In genomic region chr11:17839973-17840611, GRCh38 we compare ENCODE assay signal across 19 cellular contexts.
DNase-seq lines count a peak whose midpoint lies in the region; ATAC-seq and TF ChIP-seq lines count a peak whose summit lies in the region.
"Had no signal": no experiment of that assay in that cellular context is flagged by ENCODE, and none has a peak within 500 bp of the region (broad histone marks: within the 10 kb centered on the region; RNA-seq: fewer than 3 reads in every experiment).

No MANE protein-coding gene starts in this region.

- H3K36me3 Mint-ChIP-seq in nephron progenitor cell (ENCODE audit: low read depth): no peaks in the 10 kb centered on the region
- H3K36me3 Mint-ChIP-seq in activated naive CD4-positive, alpha-beta T cell treated with anti-CD3 and anti-CD28 coated beads, Interleukin-2, amount 50 U/mL, for 72 hours: no peaks in the 10 kb centered on the region

- H3K9me2 ChIP-seq in MM.1S (replicated peaks; ENCODE audit: insufficient read depth, low read length): no peaks in the 10 kb centered on the region

- H3K18ac ChIP-seq in mesendoderm (ENCODE audit: low read length): no peak overlapping the region

- H4K5ac ChIP-seq in mesendoderm (ENCODE audit: low read length): no peak overlapping the region

- peaks cover 9% of the 10 kb centered on the region for H3K27me3 Mint-ChIP-seq in nephron progenitor cell (ENCODE audit: low read depth, poor library complexity)
- H3K27me3 Mint-ChIP-seq: activated naive CD8-positive, alpha-beta T cell treated with anti-CD3 and anti-CD28 coated beads for 36 hours; B cell; memory B cell had no signal

- H4K8ac ChIP-seq in mesendoderm (ENCODE audit: low read depth, low read length): no peak overlapping the region

- no peak overlapping the region for H2AK5ac ChIP-seq in mesendoderm (ENCODE audit: low read length)

- no peak overlapping the region for H2BK5ac ChIP-seq in mesendoderm (ENCODE audit: low read length)

- H3K27ac Mint-ChIP-seq in nephron progenitor cell: no peak overlapping the region
- H3K27ac Mint-ChIP-seq in activated naive CD4-positive, alpha-beta T cell treated with anti-CD3 and anti-CD28 coated beads, Interleukin-2, amount 50 U/mL, for 72 hours: no peak overlapping the region
- H3K27ac Mint-ChIP-seq: activated naive CD8-positive, alpha-beta T cell treated with anti-CD3 and anti-CD28 coated beads for 36 hours; B cell; memory B cell had no signal

- WGBS in mesendoderm (ENCODE audit: extremely low coverage, insufficient coverage, low lambda C conversion rate): no CpG with 5 or more reads among the region's 5 CpGs

- no peaks in the 10 kb centered on the region for H3F3A ChIP-seq in MM.1S (ENCODE audit: insufficient read depth, low read length)

- H2AFZ ChIP-seq in MM.1S (ENCODE audit: low read length): no peak overlapping the region

- no peak overlapping the region for H3K9ac ChIP-seq in MM.1S (ENCODE audit: low read length)
- no peak overlapping the region for H3K9ac ChIP-seq in mesendoderm (ENCODE audit: low read length)

- H3K4me1 Mint-ChIP-seq in nephron progenitor cell: no peaks in the 10 kb centered on the region
- H3K4me1 Mint-ChIP-seq: activated naive CD8-positive, alpha-beta T cell treated with anti-CD3 and anti-CD28 coated beads for 36 hours; B cell; memory B cell had no signal

- no peaks in the 10 kb centered on the region for H3K9me3 ChIP-seq in MM.1S (replicated peaks; ENCODE audit: insufficient read depth, low read length)
- H3K9me3 ChIP-seq in effector memory CD4-positive, alpha-beta T cell (ENCODE audit: control insufficient read depth, low read length): no peaks in the 10 kb centered on the region
- H3K9me3 ChIP-seq: Peyer's patch, uterus had no signal

- H3K4ac ChIP-seq in mesendoderm (ENCODE audit: low read depth, low read length): no peak overlapping the region

- H2BK120ac ChIP-seq in mesendoderm (ENCODE audit: low read depth, low read length): no peak overlapping the region

- H3K79me1 ChIP-seq in mesendoderm (ENCODE audit: low read length): no peaks in the 10 kb centered on the region

- no peak overlapping the region for H3K56ac ChIP-seq in mesendoderm (ENCODE audit: low read length)

- H4K20me1 ChIP-seq in MM.1S (ENCODE audit: insufficient read depth, low read length): no peaks in the 10 kb centered on the region

- no peak overlapping the region for H2BK15ac ChIP-seq in mesendoderm (replicated peaks; ENCODE audit: low read depth)

- peaks cover 4% of the 10 kb centered on the region for H3K9me3 Mint-ChIP-seq in nephron progenitor cell
- no peaks in the 10 kb centered on the region for H3K9me3 Mint-ChIP-seq in activated naive CD4-positive, alpha-beta T cell treated with anti-CD3 and anti-CD28 coated beads, Interleukin-2, amount 50 U/mL, for 72 hours
- H3K9me3 Mint-ChIP-seq: activated naive CD8-positive, alpha-beta T cell treated with anti-CD3 and anti-CD28 coated beads for 36 hours; H9; memory B cell had no signal

- H3K36me3 ChIP-seq in MM.1S (replicated peaks; ENCODE audit: insufficient read depth, low read length) (no peaks in the 10 kb centered on the region), mesendoderm (ENCODE audit: control insufficient read depth, insufficient read depth, low read length) (no peaks in the 10 kb centered on the region)
- H3K36me3 ChIP-seq in effector memory CD4-positive, alpha-beta T cell (ENCODE audit: control insufficient read depth, insufficient read depth, low read length): peaks cover 2% of the 10 kb centered on the region
- H3K36me3 ChIP-seq: Peyer's patch, uterus had no signal

- DNase-seq in DMS 273 (lab: John Stamatoyannopoulos, UW; ENCODE audit: unreplicated experiment): peak; percentile 51
- no peak for DNase-seq in MM.1S
- DNase-seq in astrocyte of the hippocampus (ENCODE audit: low read depth, low spot score): peak; percentile 60
- no peak for DNase-seq in nephron progenitor cell
- DNase-seq in activated naive CD4-positive, alpha-beta T cell treated with anti-CD3 and anti-CD28 coated beads, Interleukin-2, amount 50 U/mL, for 72 hours (ENCODE audit: low spot score in 2 of 2): no peak
- DNase-seq in mesendoderm: no peak
- DNase-seq in effector memory CD4-positive, alpha-beta T cell: no peak
- DNase-seq: activated naive CD8-positive, alpha-beta T cell treated with anti-CD3 and anti-CD28 coated beads for 36 hours; central memory CD4-positive, alpha-beta T cell; H9; NCI-H1092 treated with DMSO at 0.1 percent for 48 hours; Peyer's patch; stimulated activated naive CD4-positive, alpha-beta T cell; T-helper 1 cell; uterus had no signal

- no peak for TF ChIP-seq CTCF in MM.1S (IDR thresholded peaks at IDR 0.05; ENCODE audit: low read length)
- no peak for TF ChIP-seq CTCF in nephron progenitor cell (IDR thresholded peaks at IDR 0.05)

- H3K27ac ChIP-seq in MM.1S (ENCODE audit: low read length) (peak overlapping the region; percentile 46; the same call in 1 of the 2 replicates), mesendoderm (ENCODE audit: low read depth, low read length) (no peak overlapping the region)
- no peak overlapping the region for H3K27ac ChIP-seq in effector memory CD4-positive, alpha-beta T cell (ENCODE audit: insufficient read depth, low read length, poor library complexity, severe bottlenecking)
- H3K27ac ChIP-seq: Peyer's patch, uterus had no signal

- H3K4me1 ChIP-seq in MM.1S (ENCODE audit: low read length) (peaks cover 7% of the 10 kb centered on the region; the same call in 1 of the 2 replicates), mesendoderm (ENCODE audit: control insufficient read depth, low read depth, low read length) (no peaks in the 10 kb centered on the region)
- no peaks in the 10 kb centered on the region for H3K4me1 ChIP-seq in effector memory CD4-positive, alpha-beta T cell (ENCODE audit: control insufficient read depth, insufficient read depth, low read length, poor library complexity, severe bottlenecking)
- H3K4me1 ChIP-seq: Peyer's patch, uterus had no signal

- H3K79me2 ChIP-seq in MM.1S (ENCODE audit: low read length) (no peaks in the 10 kb centered on the region), mesendoderm (ENCODE audit: control insufficient read depth, insufficient read depth, low read length) (no peaks in the 10 kb centered on the region)

- 0 out of 2 replicates have a peak overlapping the region, but pooled peaks have one; percentile 11 for H3K4me2 ChIP-seq in MM.1S (ENCODE audit: low read depth, low read length)
- H3K4me2 ChIP-seq in mesendoderm (ENCODE audit: low read length): no peak overlapping the region
- H3K4me2 ChIP-seq: smooth muscle cell had no signal

- H3K4me3 Mint-ChIP-seq in nephron progenitor cell: peak overlapping the region; percentile 1
- H3K4me3 Mint-ChIP-seq: activated naive CD8-positive, alpha-beta T cell treated with anti-CD3 and anti-CD28 coated beads for 36 hours; B cell; H9; memory B cell had no signal

- ATAC-seq in HG02973 (IDR thresholded peaks at IDR 0.05; ENCODE audit: unreplicated experiment): no peak
- ATAC-seq in activated naive CD4-positive, alpha-beta T cell treated with anti-CD3 and anti-CD28 coated beads, Interleukin-2, amount 50 U/mL, for 72 hours: no peak

- no peaks in the 10 kb centered on the region for H3K27me3 ChIP-seq in MM.1S (replicated peaks; ENCODE audit: insufficient read depth, low read length)
- no peaks in the 10 kb centered on the region for H3K27me3 ChIP-seq in mesendoderm (ENCODE audit: insufficient read depth, low read length, poor library complexity)
- H3K27me3 ChIP-seq in effector memory CD4-positive, alpha-beta T cell (replicated peaks; ENCODE audit: control insufficient read depth, insufficient read depth, low read length, poor library complexity, severe bottlenecking): no peaks in the 10 kb centered on the region
- H3K27me3 ChIP-seq: Peyer's patch, uterus had no signal

- no peak overlapping the region for H3K23ac ChIP-seq in mesendoderm (ENCODE audit: low read length)

- H3K4me3 ChIP-seq in MM.1S (ENCODE audit: low read length) (no peak overlapping the region), mesendoderm (ENCODE audit: low read length) (no peak overlapping the region)
- H3K4me3 ChIP-seq in effector memory CD4-positive, alpha-beta T cell (ENCODE audit: insufficient read depth, low read depth, low read length, poor library complexity, severe bottlenecking): no peak overlapping the region
- H3K4me3 ChIP-seq: Peyer's patch, smooth muscle cell, uterus had no signal

Comparison
In these comparisons a context has a peak if more than half of its experiments do, and no peak if none do; other contexts are left out.
1. DNase-seq: peak in DMS 273 (single experiment) and astrocyte of the hippocampus (single experiment); none in MM.1S (single experiment), nephron progenitor cell (single experiment), activated naive CD4-positive, alpha-beta T cell treated with anti-CD3 and anti-CD28 coated beads, Interleukin-2, amount 50 U/mL, for 72 hours (0 of 2), mesendoderm (single experiment) and effector memory CD4-positive, alpha-beta T cell (0 of 3).